In genomic region chr2:101736233-101736632, GRCh38 we compare ENCODE assay signal across 10 cellular contexts. TPM values are rescaled to one million over a fixed set of nuclear protein-coding genes. Genes with fewer than 3 reads are reported as not detected.
DNase-seq lines count a peak whose midpoint lies in the region; ATAC-seq and TF ChIP-seq lines count a peak whose summit lies in the region.
"Had no signal": no experiment of that assay in that cellular context is flagged by ENCODE, and none has a peak within 500 bp of the region (broad histone marks: within the 10 kb centered on the region; RNA-seq: fewer than 3 reads in every experiment).

No MANE protein-coding gene starts in this region.

- H3K9me3 Mint-ChIP-seq in stimulated activated memory B cell treated with anti-CD40 and anti-IgM and Interleukin-4, amounts not matched to agents 10 μg/mL and 1 μg/mL and 100 μg/mL, for 72 hours, result no peaks in the 10 kb centered on the region

- H3K36me3 ChIP-seq in OCI-LY7 (ENCODE audit: insufficient read depth, low read length) (peaks cover 9% of the 10 kb centered on the region; the same call in 1 of the 2 replicates), lung (ENCODE audit: control insufficient read depth in 2 of 2, insufficient read depth in 2 of 2, low read length in 2 of 2) (no peaks in the 10 kb centered on the region)

- DNase-seq in OCI-LY7 (ENCODE audit: low spot score) (no peak), cerebellar cortex (ENCODE audit: low spot score) (peak; percentile 40), lung (ENCODE audit: low spot score) (no peak), COLO668 (lab: John Stamatoyannopoulos, UW; ENCODE audit: unreplicated experiment) (no peak)
- no peak for DNase-seq in activated CD4-positive, CD25-positive, alpha-beta regulatory T cell (lab: John Stamatoyannopoulos, UW)
- DNase-seq: activated CD8-positive, alpha-beta memory T cell treated with anti-CD3 and anti-CD28 coated beads, Interleukin-2, amount 50 U/mL, for 4 hours; effector CD4-positive, alpha-beta T cell; GF-D8 had no signal

- H3K27me3 ChIP-seq in lung (ENCODE audit: control insufficient read depth, insufficient read depth), result no peaks in the 10 kb centered on the region

- peak overlapping the region; percentile 64 for H3K27ac Mint-ChIP-seq in stimulated activated memory B cell treated with anti-CD40 and anti-IgM and Interleukin-4, amounts not matched to agents 10 μg/mL and 1 μg/mL and 100 μg/mL, for 72 hours

- H3K9me3 ChIP-seq in OCI-LY7 (ENCODE audit: low read length), result no peaks in the 10 kb centered on the region
- no peaks in the 10 kb centered on the region for H3K9me3 ChIP-seq in lung (ENCODE audit: control insufficient read depth in 2 of 2, insufficient read depth in 1 of 2, low read length in 1 of 2)

- no peaks in the 10 kb centered on the region for H3K9me2 ChIP-seq in OCI-LY7 (ENCODE audit: insufficient read depth, low read length)

- peak overlapping the region; percentile 32; the same call in 1 of the 2 replicates for H3K4me2 ChIP-seq in OCI-LY7 (ENCODE audit: low read length)

- CTCF ChIA-PET in OCI-LY7 (lab: Charles Lee; ENCODE audit: unreplicated experiment), result no interaction called here

- TF ChIP-seq CTCF in OCI-LY7 (conservative IDR thresholded peaks at IDR 0.05; ENCODE audit: low read length) (no peak), lung (IDR thresholded peaks at IDR 0.05; ENCODE audit: control extremely low read depth, extremely low read depth) (no peak)

- H3K4me1 ChIP-seq in OCI-LY7 (ENCODE audit: insufficient read depth, low read length, poor library complexity, severe bottlenecking) (peaks cover 71% of the 10 kb centered on the region), lung (ENCODE audit: control insufficient read depth in 2 of 2, insufficient read depth in 2 of 2, low read length in 2 of 2) (peaks cover 19 to 55% of the 10 kb centered on the region in 2 donors)

- no peak overlapping the region for H2AFZ ChIP-seq in OCI-LY7 (ENCODE audit: low read length)

- H3K4me3 ChIP-seq in OCI-LY7 (ENCODE audit: low read depth, low read length, poor library complexity, severe bottlenecking) (no peak overlapping the region), lung (no peak overlapping the region)

- no peaks in the 10 kb centered on the region for H3K27me3 Mint-ChIP-seq in stimulated activated memory B cell treated with anti-CD40 and anti-IgM and Interleukin-4, amounts not matched to agents 10 μg/mL and 1 μg/mL and 100 μg/mL, for 72 hours

- ATAC-seq in lung (ENCODE audit: insufficient read depth, low FRiP score) (no peak), GM18519 (IDR thresholded peaks at IDR 0.05; ENCODE audit: low FRiP score, unreplicated experiment) (no peak)
- ATAC-seq in stimulated activated memory B cell treated with anti-CD40 and anti-IgM and Interleukin-4, amounts not matched to agents 10 μg/mL and 1 μg/mL and 100 μg/mL, for 72 hours, result no peak

- H3K27ac ChIP-seq in OCI-LY7 (ENCODE audit: low read depth, low read length, poor library complexity, severe bottlenecking), result no peak overlapping the region
- H3K27ac ChIP-seq in lung (ENCODE audit: low read depth in 1 of 2, low read length in 1 of 2), result peak overlapping the region; percentile 27 to 46

- peaks cover 57% of the 10 kb centered on the region for H4K20me1 ChIP-seq in OCI-LY7 (ENCODE audit: insufficient read depth, low read length)

- POLR2A ChIA-PET in OCI-LY7 (lab: Charles Lee), result interaction anchor here (1.0 to 1.3 kb wide), 2 partner anchors 9 to 18 kb away, joined by 3 to 5 read pairs; no protein-coding TSS in a partner anchor

- peaks cover 87% of the 10 kb centered on the region for H3K4me1 Mint-ChIP-seq in stimulated activated memory B cell treated with anti-CD40 and anti-IgM and Interleukin-4, amounts not matched to agents 10 μg/mL and 1 μg/mL and 100 μg/mL, for 72 hours

- no peak overlapping the region for H3K4me3 Mint-ChIP-seq in stimulated activated memory B cell treated with anti-CD40 and anti-IgM and Interleukin-4, amounts not matched to agents 10 μg/mL and 1 μg/mL and 100 μg/mL, for 72 hours

- 75 to 76% methylated on average over 3 of the region's 3 CpGs for WGBS in lung, 2 donors

- intact Hi-C loops in OCI-LY7 (cut with micrococcal nuclease; ENCODE audit: unreplicated experiment), result no loop called here

- no TSS peak for BruUV-seq in OCI-LY7 (replicated peaks; lab: Mats Ljungman, UMichigan)

- H3K79me2 ChIP-seq in OCI-LY7 (ENCODE audit: insufficient read depth, low read depth, low read length), result peaks cover 97% of the 10 kb centered on the region

- H3K36me3 Mint-ChIP-seq in stimulated activated memory B cell treated with anti-CD40 and anti-IgM and Interleukin-4, amounts not matched to agents 10 μg/mL and 1 μg/mL and 100 μg/mL, for 72 hours, result no peaks in the 10 kb centered on the region

RNA-seq across cellular contexts. Expression of gene MAP4K4, which starts 38.7 kb away (rescaled TPM):
- 67.2 and 74.0 TPM in 2 replicates for total RNA-seq in OCI-LY7 (2014; rRNA removed; shearing (Covaris generic))
- 181 and 206 TPM in 2 replicates for total RNA-seq in OCI-LY7 (2022)
- total RNA-seq in lung, result 10 to 100 TPM; 54.9 to 91.7 TPM
- polyA plus RNA-seq in lung, result 10 to 100 TPM; 19.7 to 53.1 TPM
